ENCODE assay signal across 8 cellular contexts in genomic region chr6:157982297-157982579, GRCh38. TPM values are rescaled to one million over a fixed set of nuclear protein-coding genes. Genes with fewer than 3 reads are reported as not detected.
A peak's percentile ranks its signal among the peaks of the same experiment; 100 is the strongest.
DNase-seq lines count a peak whose midpoint lies in the region; ATAC-seq and TF ChIP-seq lines count a peak whose summit lies in the region.

No MANE protein-coding gene starts in this region.

- no peaks in the 10 kb centered on the region for H3K36me3 ChIP-seq in parathyroid adenoma (ENCODE audit: control insufficient read depth, insufficient read depth, low read length)

- H3K4me1 ChIP-seq in parathyroid adenoma: peaks cover 2% of the 10 kb centered on the region

- peak overlapping the region; percentile 73 for H3K4me3 ChIP-seq in parathyroid adenoma (ENCODE audit: low read depth, low read length)

- TF ChIP-seq CTCF in parathyroid adenoma (IDR thresholded peaks at IDR 0.05): no peak

- H3K9ac ChIP-seq in parathyroid adenoma: no peak overlapping the region

- DNase-seq in EL: peak; percentile 50
- peak; percentile 49 for DNase-seq in LHCN-M2 (ENCODE audit: low read depth)
- peak; percentile 58 to 62 for DNase-seq in activated T-cell treated with anti-CD3 and anti-CD28 coated beads, Interleukin-2, amount 50 U/mL, for 48 hours
- DNase-seq in globus pallidus (ENCODE audit: low spot score): peak; percentile 41
- no peak for DNase-seq in NCI-H1436 treated with DMSO at 0.1 percent for 48 hours (lab: John Stamatoyannopoulos, UW)
- DNase-seq in posterior vena cava (ENCODE audit: low spot score): no peak

- no peaks in the 10 kb centered on the region for H3K79me2 ChIP-seq in parathyroid adenoma

- peak overlapping the region; percentile 91 for H3K4me2 ChIP-seq in parathyroid adenoma (ENCODE audit: low read length)

- H3K27me3 ChIP-seq in parathyroid adenoma (ENCODE audit: control insufficient read depth, insufficient read depth, low read length): no peaks in the 10 kb centered on the region

- peak overlapping the region; percentile 97 for H2AFZ ChIP-seq in parathyroid adenoma

- intact Hi-C loops in posterior vena cava (cut with DNase I): loop anchor here in 1 of 2 donors (2.0 kb wide), 1 partner anchor 87 kb away; no protein-coding TSS in a partner anchor

- no peaks in the 10 kb centered on the region for H3K9me3 ChIP-seq in parathyroid adenoma (ENCODE audit: control insufficient read depth, low read length)

- ATAC-seq in GM21515 (IDR thresholded peaks at IDR 0.05; ENCODE audit: unreplicated experiment): peak; percentile 23

- H3K27ac ChIP-seq in parathyroid adenoma: no peak overlapping the region

RNA-seq across cellular contexts. Expression of gene SYNJ2, which starts 0.6 kb away (rescaled TPM):
- total RNA-seq in LHCN-M2 (2014; rRNA removed) (9.8 and 11.7 TPM in 2 replicates), posterior vena cava (10 to 100 TPM; 19.6 to 30.4 TPM)
- 9.4 TPM for polyA plus RNA-seq in LHCN-M2 (2012)

Comparison
In these comparisons a context has a peak if more than half of its experiments do, and no peak if none do; other contexts are left out.
1. DNase-seq: peak in EL (single experiment), LHCN-M2 (single experiment), activated T-cell treated with anti-CD3 and anti-CD28 coated beads, Interleukin-2, amount 50 U/mL, for 48 hours (2 of 2) and globus pallidus (single experiment); none in NCI-H1436 treated with DMSO at 0.1 percent for 48 hours (single experiment) and posterior vena cava (single experiment).